In genomic region chr10:19904202-19904661, GRCh38 we compare ENCODE assay signal across 11 cellular contexts.
DNase-seq lines count a peak whose midpoint lies in the region; ATAC-seq and TF ChIP-seq lines count a peak whose summit lies in the region.
"Had no signal": no experiment of that assay in that cellular context is flagged by ENCODE, and none has a peak within 500 bp of the region (broad histone marks: within the 10 kb centered on the region; RNA-seq: fewer than 3 reads in every experiment).

No MANE protein-coding gene starts in this region.

- H3K27ac Mint-ChIP-seq in activated CD8-positive, alpha-beta T cell treated with anti-CD3 and anti-CD28 coated beads for 36 hours: no peak overlapping the region
- H3K27ac Mint-ChIP-seq: activated T-cell treated with anti-CD3 and anti-CD28 coated beads, Interleukin-2, amount 50 U/mL, for 72 hours had no signal

- H3K9me3 Mint-ChIP-seq in activated CD8-positive, alpha-beta T cell treated with anti-CD3 and anti-CD28 coated beads for 36 hours: peaks cover 1% of the 10 kb centered on the region

- no peak overlapping the region for H3K4me3 ChIP-seq in AG10803 (ENCODE audit: low read length)
- no peak overlapping the region for H3K4me3 ChIP-seq in choroid plexus epithelial cell (ENCODE audit: low read depth, low read length)
- H3K4me3 ChIP-seq: upper lobe of left lung had no signal

- H3K27me3 Mint-ChIP-seq in activated CD8-positive, alpha-beta T cell treated with anti-CD3 and anti-CD28 coated beads for 36 hours: no peaks in the 10 kb centered on the region

- no peak overlapping the region for H3K4me3 Mint-ChIP-seq in activated CD8-positive, alpha-beta T cell treated with anti-CD3 and anti-CD28 coated beads for 36 hours
- H3K4me3 Mint-ChIP-seq: activated T-cell treated with anti-CD3 and anti-CD28 coated beads, Interleukin-2, amount 50 U/mL, for 72 hours had no signal

- ATAC-seq in GM19463 (IDR thresholded peaks at IDR 0.05; ENCODE audit: unreplicated experiment): peak; percentile 97
- ATAC-seq in HG03378 (IDR thresholded peaks at IDR 0.05; ENCODE audit: unreplicated experiment): peak; percentile 93
- ATAC-seq in activated CD8-positive, alpha-beta T cell treated with anti-CD3 and anti-CD28 coated beads for 36 hours: no peak
- ATAC-seq: activated T-cell treated with anti-CD3 and anti-CD28 coated beads, Interleukin-2, amount 50 U/mL, for 72 hours had no signal

- peak; percentile 28 for DNase-seq in AG10803 (ENCODE audit: low read depth)
- DNase-seq in choroid plexus epithelial cell (ENCODE audit: low read depth): peak; percentile 96
- DNase-seq in GF-D8 (lab: John Stamatoyannopoulos, UW): no peak
- no peak for DNase-seq in SIG-M5 (lab: John Stamatoyannopoulos, UW)
- no peak for DNase-seq in activated CD8-positive, alpha-beta T cell treated with anti-CD3 and anti-CD28 coated beads for 36 hours
- no peak for DNase-seq in HuH-7.5 (ENCODE audit: low spot score)
- DNase-seq: activated T-cell treated with anti-CD3 and anti-CD28 coated beads, Interleukin-2, amount 50 U/mL, for 72 hours; stimulated activated CD4-positive, alpha-beta T cell treated with anti-CD3 and anti-CD28 coated beads, Interleukin-15, amount 100 ng/mL, for 24 hours; upper lobe of left lung had no signal

- POLR2A ChIA-PET in activated CD8-positive, alpha-beta T cell treated with anti-CD3 and anti-CD28 coated beads for 36 hours (lab: Charles Lee): interaction anchor here (0.5 kb wide), 1 partner anchor 16 kb away, joined by 3 read pairs; no protein-coding TSS in a partner anchor

- TF ChIP-seq CTCF in AG10803 (conservative IDR thresholded peaks at IDR 0.05; ENCODE audit: low read length) (no peak), choroid plexus epithelial cell (conservative IDR thresholded peaks at IDR 0.05; ENCODE audit: low read depth, low read length) (no peak)
- TF ChIP-seq CTCF in activated CD8-positive, alpha-beta T cell treated with anti-CD3 and anti-CD28 coated beads for 36 hours (IDR thresholded peaks at IDR 0.05): no peak

- H3K4me1 Mint-ChIP-seq in activated CD8-positive, alpha-beta T cell treated with anti-CD3 and anti-CD28 coated beads for 36 hours (ENCODE audit: low read depth): no peaks in the 10 kb centered on the region

- CTCF ChIA-PET in activated CD8-positive, alpha-beta T cell treated with anti-CD3 and anti-CD28 coated beads for 36 hours (lab: Charles Lee): no interaction called here

- H3K36me3 Mint-ChIP-seq in activated CD8-positive, alpha-beta T cell treated with anti-CD3 and anti-CD28 coated beads for 36 hours (ENCODE audit: low read depth): no peaks in the 10 kb centered on the region

- intact Hi-C loops in activated CD8-positive, alpha-beta T cell treated with anti-CD3 and anti-CD28 coated beads for 36 hours (cut with micrococcal nuclease): no loop called here

Comparison
In these comparisons a context has a peak if more than half of its experiments do, and no peak if none do; other contexts are left out.
1. DNase-seq: peak in AG10803 (single experiment) and choroid plexus epithelial cell (single experiment); none in GF-D8 (single experiment), SIG-M5 (single experiment), activated CD8-positive, alpha-beta T cell treated with anti-CD3 and anti-CD28 coated beads for 36 hours (single experiment) and HuH-7.5 (single experiment).